9 cellular contexts compared by ENCODE assay signal in genomic region chr1:175423605-175424004, GRCh38.
"Had no signal": no experiment of that assay in that cellular context is flagged by ENCODE, and none has a peak within 500 bp of the region (broad histone marks: within the 10 kb centered on the region; RNA-seq: fewer than 3 reads in every experiment).

No MANE protein-coding gene starts in this region.

- H3K9me3 ChIP-seq: HAP-1 had no signal

- H3K27ac ChIP-seq: GM23248 had no signal

- H3K36me3 ChIP-seq: HAP-1 had no signal

- DNase-seq: GM23248, GOT3, H7, H9, HCEC 1CT, HFFc6 had no signal

- H3K4me3 ChIP-seq: GM23248, GM23338, HAP-1 had no signal

- ATAC-seq: GM23338, HCT116 had no signal
